In the genomic region with DNA sequence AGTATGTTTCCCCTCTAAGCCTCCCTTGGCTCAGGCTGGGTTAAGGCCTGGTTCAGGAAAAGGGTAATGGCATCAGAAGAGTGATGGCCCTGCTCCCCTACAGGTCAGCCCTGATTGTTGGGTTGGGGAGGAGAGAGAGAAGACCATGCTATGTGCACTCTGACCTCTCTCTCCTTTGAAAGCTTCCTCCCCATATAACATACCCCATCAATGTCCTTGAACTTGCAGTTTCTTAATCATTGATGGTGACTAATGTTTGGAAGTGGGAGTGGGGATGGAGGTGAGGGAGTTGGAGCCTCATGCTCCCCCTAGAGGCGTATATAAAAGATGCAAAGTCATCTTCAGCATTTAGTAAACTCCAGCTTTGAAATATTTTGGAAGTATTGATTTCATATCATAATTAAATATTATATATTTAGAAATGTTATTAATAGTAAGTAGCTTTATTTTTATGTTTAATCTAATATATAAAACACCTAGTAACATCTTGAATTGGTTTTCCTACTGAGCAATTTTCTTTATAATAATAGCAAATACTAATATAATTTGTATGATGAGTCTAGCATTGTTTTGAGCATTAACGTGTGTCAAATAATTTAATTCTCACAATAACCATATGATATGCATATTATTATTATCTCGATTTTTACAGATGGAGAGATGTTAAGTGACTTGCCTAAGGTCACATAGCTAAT, we compare ENCODE assay signal across 8 cellular contexts. TPM values are rescaled to one million over a fixed set of nuclear protein-coding genes. Genes with fewer than 3 reads are reported as not detected.
A peak's percentile ranks its signal among the peaks of the same experiment; 100 is the strongest.
DNase-seq lines count a peak whose midpoint lies in the region; ATAC-seq and TF ChIP-seq lines count a peak whose summit lies in the region.

No MANE protein-coding gene starts in this region.

- no peak overlapping the region for H3K27ac Mint-ChIP-seq in activated T-cell treated with anti-CD3 and anti-CD28 coated beads, Interleukin-2, amount 50 U/mL, for 72 hours
- no peak overlapping the region for H3K27ac Mint-ChIP-seq in activated T-cell treated with anti-CD3 and anti-CD28 coated beads, Interleukin-2, amount 50 U/mL, for 24 hours
- H3K27ac Mint-ChIP-seq in activated CD8-positive, alpha-beta T cell treated with anti-CD3 and anti-CD28 coated beads for 36 hours, result no peak overlapping the region

- H3K9me3 ChIP-seq in effector memory CD4-positive, alpha-beta T cell (ENCODE audit: control insufficient read depth, low read length), result no peaks in the 10 kb centered on the region

- POLR2A ChIA-PET in activated CD8-positive, alpha-beta T cell treated with anti-CD3 and anti-CD28 coated beads for 36 hours (lab: Charles Lee), result no interaction called here

- no peak overlapping the region for H3K4me3 ChIP-seq in effector memory CD4-positive, alpha-beta T cell (ENCODE audit: insufficient read depth, low read depth, low read length, poor library complexity, severe bottlenecking)

- peaks cover 1% of the 10 kb centered on the region in 2 donors for H3K36me3 Mint-ChIP-seq in activated T-cell treated with anti-CD3 and anti-CD28 coated beads, Interleukin-2, amount 50 U/mL, for 72 hours (ENCODE audit: insufficient read depth in 2 of 2)
- no peaks in the 10 kb centered on the region for H3K36me3 Mint-ChIP-seq in activated T-cell treated with anti-CD3 and anti-CD28 coated beads, Interleukin-2, amount 50 U/mL, for 24 hours (ENCODE audit: low read depth)
- peaks cover 2% of the 10 kb centered on the region for H3K36me3 Mint-ChIP-seq in activated CD8-positive, alpha-beta T cell treated with anti-CD3 and anti-CD28 coated beads for 36 hours (ENCODE audit: low read depth)

- ATAC-seq in activated T-cell treated with anti-CD3 and anti-CD28 coated beads, Interleukin-2, amount 50 U/mL, for 72 hours (replicated peaks in 1 of 2), result peak; percentile 59 to 70
- peak; percentile 81 for ATAC-seq in activated CD8-positive, alpha-beta T cell treated with anti-CD3 and anti-CD28 coated beads for 36 hours

- H3K4me1 Mint-ChIP-seq in activated T-cell treated with anti-CD3 and anti-CD28 coated beads, Interleukin-2, amount 50 U/mL, for 72 hours (ENCODE audit: low read depth), result peaks cover 36% of the 10 kb centered on the region
- peaks cover 45% of the 10 kb centered on the region for H3K4me1 Mint-ChIP-seq in activated T-cell treated with anti-CD3 and anti-CD28 coated beads, Interleukin-2, amount 50 U/mL, for 24 hours (ENCODE audit: low read depth)
- peaks cover 20% of the 10 kb centered on the region for H3K4me1 Mint-ChIP-seq in activated CD8-positive, alpha-beta T cell treated with anti-CD3 and anti-CD28 coated beads for 36 hours (ENCODE audit: low read depth)

- H3K27me3 ChIP-seq in effector memory CD4-positive, alpha-beta T cell (replicated peaks; ENCODE audit: control insufficient read depth, insufficient read depth, low read length, poor library complexity, severe bottlenecking), result no peaks in the 10 kb centered on the region

- peak; percentile 58 for TF ChIP-seq CTCF in activated CD8-positive, alpha-beta T cell treated with anti-CD3 and anti-CD28 coated beads for 36 hours (IDR thresholded peaks at IDR 0.05)

- CTCF ChIA-PET in activated CD8-positive, alpha-beta T cell treated with anti-CD3 and anti-CD28 coated beads for 36 hours (lab: Charles Lee), result interaction anchor here (0.6 to 3.5 kb wide), 14 partner anchors 9 to 314 kb away, joined by 3 to 17 read pairs (median 4); no protein-coding TSS in a partner anchor

- no peaks in the 10 kb centered on the region for H3K27me3 Mint-ChIP-seq in activated T-cell treated with anti-CD3 and anti-CD28 coated beads, Interleukin-2, amount 50 U/mL, for 72 hours (ENCODE audit: low read depth)
- no peaks in the 10 kb centered on the region for H3K27me3 Mint-ChIP-seq in activated T-cell treated with anti-CD3 and anti-CD28 coated beads, Interleukin-2, amount 50 U/mL, for 24 hours
- H3K27me3 Mint-ChIP-seq in activated CD8-positive, alpha-beta T cell treated with anti-CD3 and anti-CD28 coated beads for 36 hours, result no peaks in the 10 kb centered on the region

- H3K27ac ChIP-seq in effector memory CD4-positive, alpha-beta T cell (ENCODE audit: insufficient read depth, low read length, poor library complexity, severe bottlenecking), result no peak overlapping the region

- DNase-seq in activated T-cell treated with anti-CD3 and anti-CD28 coated beads, Interleukin-2, amount 50 U/mL, for 72 hours, result peak; percentile 9 to 14
- DNase-seq in activated T-cell treated with anti-CD3 and anti-CD28 coated beads, Interleukin-2, amount 50 U/mL, for 24 hours, result no peak
- DNase-seq in HT1080 (ENCODE audit: low read depth) (peak; percentile 71), left kidney (ENCODE audit: low read depth, low spot score) (peak; percentile 24), hypothalamus (lab: John Stamatoyannopoulos, UW) (no peak)
- DNase-seq in activated CD8-positive, alpha-beta T cell treated with anti-CD3 and anti-CD28 coated beads for 36 hours, result no peak
- no peak for DNase-seq in effector memory CD4-positive, alpha-beta T cell
- no peak for DNase-seq in stimulated activated CD8-positive, alpha-beta memory T cell treated with anti-CD3 and anti-CD28 coated beads, Interleukin-4, amount 100 ng/mL, for 48 hours

- H3K4me1 ChIP-seq in effector memory CD4-positive, alpha-beta T cell (ENCODE audit: control insufficient read depth, insufficient read depth, low read length, poor library complexity, severe bottlenecking), result no peaks in the 10 kb centered on the region

- no peaks in the 10 kb centered on the region for H3K9me3 Mint-ChIP-seq in activated T-cell treated with anti-CD3 and anti-CD28 coated beads, Interleukin-2, amount 50 U/mL, for 72 hours
- no peaks in the 10 kb centered on the region for H3K9me3 Mint-ChIP-seq in activated T-cell treated with anti-CD3 and anti-CD28 coated beads, Interleukin-2, amount 50 U/mL, for 24 hours
- H3K9me3 Mint-ChIP-seq in activated CD8-positive, alpha-beta T cell treated with anti-CD3 and anti-CD28 coated beads for 36 hours, result no peaks in the 10 kb centered on the region

- no peak overlapping the region for H3K4me3 Mint-ChIP-seq in activated T-cell treated with anti-CD3 and anti-CD28 coated beads, Interleukin-2, amount 50 U/mL, for 72 hours
- H3K4me3 Mint-ChIP-seq in activated T-cell treated with anti-CD3 and anti-CD28 coated beads, Interleukin-2, amount 50 U/mL, for 24 hours, result no peak overlapping the region
- H3K4me3 Mint-ChIP-seq in activated CD8-positive, alpha-beta T cell treated with anti-CD3 and anti-CD28 coated beads for 36 hours, result no peak overlapping the region

- H3K36me3 ChIP-seq in effector memory CD4-positive, alpha-beta T cell (ENCODE audit: control insufficient read depth, insufficient read depth, low read length), result no peaks in the 10 kb centered on the region

- intact Hi-C loops in activated CD8-positive, alpha-beta T cell treated with anti-CD3 and anti-CD28 coated beads for 36 hours (cut with micrococcal nuclease), result no loop called here

RNA-seq across cellular contexts. Expression of a gene that starts 8.8 kb away (rescaled TPM):
- 1 to 10 TPM; 2.8 to 3.6 TPM for total RNA-seq in activated T-cell treated with anti-CD3 and anti-CD28 coated beads, Interleukin-2, amount 50 U/mL, for 72 hours
- total RNA-seq in HT1080 (2014; rRNA removed; shearing (Covaris generic)), result 0.07 and 0.16 TPM in 2 replicates
- polyA plus RNA-seq in HT1080 (2015; cell fraction: cytosol; rRNA removed), result 0.19 and 0.21 TPM in 2 replicates
- 0.19 TPM in 2 replicates for polyA plus RNA-seq in HT1080 (2015; cell fraction: nucleus; rRNA removed)
- total RNA-seq in activated CD8-positive, alpha-beta T cell treated with anti-CD3 and anti-CD28 coated beads for 36 hours, result under 1 TPM; 0.68 to 0.69 TPM

RNA-seq across cellular contexts. Expression of a gene that starts 28.1 kb away (rescaled TPM):
- total RNA-seq in activated T-cell treated with anti-CD3 and anti-CD28 coated beads, Interleukin-2, amount 50 U/mL, for 72 hours, result under 1 TPM in 1 of 2 donors, not detected in 1; 0.10 TPM
- not detected in 2 replicates for total RNA-seq in HT1080 (2014; rRNA removed; shearing (Covaris generic))
- not detected in 2 replicates for polyA plus RNA-seq in HT1080 (2015; cell fraction: cytosol; rRNA removed)
- polyA plus RNA-seq in HT1080 (2015; cell fraction: nucleus; rRNA removed), result not detected in 2 replicates
- total RNA-seq in activated CD8-positive, alpha-beta T cell treated with anti-CD3 and anti-CD28 coated beads for 36 hours, result not detected

Comparison
In these comparisons a context has a peak if more than half of its experiments do, and no peak if none do; other contexts are left out.
1. DNase-seq: peak in activated T-cell treated with anti-CD3 and anti-CD28 coated beads, Interleukin-2, amount 50 U/mL, for 72 hours (2 of 2), HT1080 (single experiment) and left kidney (single experiment); none in activated T-cell treated with anti-CD3 and anti-CD28 coated beads, Interleukin-2, amount 50 U/mL, for 24 hours (single experiment), activated CD8-positive, alpha-beta T cell treated with anti-CD3 and anti-CD28 coated beads for 36 hours (single experiment), effector memory CD4-positive, alpha-beta T cell (0 of 3), stimulated activated CD8-positive, alpha-beta memory T cell treated with anti-CD3 and anti-CD28 coated beads, Interleukin-4, amount 100 ng/mL, for 48 hours (single experiment) and hypothalamus (0 of 51).